1 cellular context compared by ENCODE assay signal in genomic region chr10:14074062-14074884, GRCh38.
A peak's percentile ranks its signal among the peaks of the same experiment; 100 is the strongest.
TF ChIP-seq lines count a peak whose summit lies in the region.

No MANE protein-coding gene starts in this region.

TF ChIP-seq in HEK293, 187 proteins besides CTCF, POLR2A, EP300 and RAD21 (continued from another document and continues in another):
- TF ChIP-seq, protein P1, sequence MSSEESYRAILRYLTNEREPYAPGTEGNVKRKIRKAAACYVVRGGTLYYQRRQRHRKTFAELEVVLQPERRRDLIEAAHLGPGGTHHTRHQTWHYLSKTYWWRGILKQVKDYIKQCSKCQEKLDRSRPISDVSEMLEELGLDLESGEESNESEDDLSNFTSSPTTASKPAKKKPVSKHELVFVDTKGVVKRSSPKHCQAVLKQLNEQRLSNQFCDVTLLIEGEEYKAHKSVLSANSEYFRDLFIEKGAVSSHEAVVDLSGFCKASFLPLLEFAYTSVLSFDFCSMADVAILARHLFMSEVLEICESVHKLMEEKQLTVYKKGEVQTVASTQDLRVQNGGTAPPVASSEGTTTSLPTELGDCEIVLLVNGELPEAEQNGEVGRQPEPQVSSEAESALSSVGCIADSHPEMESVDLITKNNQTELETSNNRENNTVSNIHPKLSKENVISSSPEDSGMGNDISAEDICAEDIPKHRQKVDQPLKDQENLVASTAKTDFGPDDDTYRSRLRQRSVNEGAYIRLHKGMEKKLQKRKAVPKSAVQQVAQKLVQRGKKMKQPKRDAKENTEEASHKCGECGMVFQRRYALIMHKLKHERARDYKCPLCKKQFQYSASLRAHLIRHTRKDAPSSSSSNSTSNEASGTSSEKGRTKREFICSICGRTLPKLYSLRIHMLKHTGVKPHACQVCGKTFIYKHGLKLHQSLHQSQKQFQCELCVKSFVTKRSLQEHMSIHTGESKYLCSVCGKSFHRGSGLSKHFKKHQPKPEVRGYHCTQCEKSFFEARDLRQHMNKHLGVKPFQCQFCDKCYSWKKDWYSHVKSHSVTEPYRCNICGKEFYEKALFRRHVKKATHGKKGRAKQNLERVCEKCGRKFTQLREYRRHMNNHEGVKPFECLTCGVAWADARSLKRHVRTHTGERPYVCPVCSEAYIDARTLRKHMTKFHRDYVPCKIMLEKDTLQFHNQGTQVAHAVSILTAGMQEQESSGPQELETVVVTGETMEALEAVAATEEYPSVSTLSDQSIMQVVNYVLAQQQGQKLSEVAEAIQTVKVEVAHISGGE (tag by site-specific recombination; conservative IDR thresholded peaks at IDR 0.05; ENCODE audit: low read depth), result no peak
- 0 out of 2 replicates have a peak, but pooled peaks have one; percentile 20 for TF ChIP-seq PBX3 (CRISPR knock-in tag; IDR thresholded peaks at IDR 0.05)
- no peak for TF ChIP-seq GLI2 (tag by site-specific recombination; IDR thresholded peaks at IDR 0.05; ENCODE audit: borderline replicate concordance, low read depth)
- TF ChIP-seq, protein P2, sequence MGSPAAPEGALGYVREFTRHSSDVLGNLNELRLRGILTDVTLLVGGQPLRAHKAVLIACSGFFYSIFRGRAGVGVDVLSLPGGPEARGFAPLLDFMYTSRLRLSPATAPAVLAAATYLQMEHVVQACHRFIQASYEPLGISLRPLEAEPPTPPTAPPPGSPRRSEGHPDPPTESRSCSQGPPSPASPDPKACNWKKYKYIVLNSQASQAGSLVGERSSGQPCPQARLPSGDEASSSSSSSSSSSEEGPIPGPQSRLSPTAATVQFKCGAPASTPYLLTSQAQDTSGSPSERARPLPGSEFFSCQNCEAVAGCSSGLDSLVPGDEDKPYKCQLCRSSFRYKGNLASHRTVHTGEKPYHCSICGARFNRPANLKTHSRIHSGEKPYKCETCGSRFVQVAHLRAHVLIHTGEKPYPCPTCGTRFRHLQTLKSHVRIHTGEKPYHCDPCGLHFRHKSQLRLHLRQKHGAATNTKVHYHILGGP (tag by site-specific recombination; IDR thresholded peaks at IDR 0.05), result no peak
- no peak for TF ChIP-seq AEBP2 (tag by site-specific recombination; IDR thresholded peaks at IDR 0.05; ENCODE audit: borderline replicate concordance)
- no peak for TF ChIP-seq ZNF701 (tag by site-specific recombination; IDR thresholded peaks at IDR 0.05)
- TF ChIP-seq ZNF792 (tag by site-specific recombination; IDR thresholded peaks at IDR 0.05), result no peak
- TF ChIP-seq KLF9 (tag by site-specific recombination; IDR thresholded peaks at IDR 0.05; ENCODE audit: low read depth), result 0 out of 2 replicates have a peak, but pooled peaks have one; percentile 29
- peak; percentile 55 for TF ChIP-seq ZNF366 (tag by site-specific recombination; conservative IDR thresholded peaks at IDR 0.05)
- peak; percentile 41; the same call in 1 of the 2 replicates for TF ChIP-seq ZFP69B (tag by site-specific recombination; IDR thresholded peaks at IDR 0.05)
- TF ChIP-seq INSM2 (tag by site-specific recombination; IDR thresholded peaks at IDR 0.05), result peak; percentile 72
- TF ChIP-seq, protein P3, sequence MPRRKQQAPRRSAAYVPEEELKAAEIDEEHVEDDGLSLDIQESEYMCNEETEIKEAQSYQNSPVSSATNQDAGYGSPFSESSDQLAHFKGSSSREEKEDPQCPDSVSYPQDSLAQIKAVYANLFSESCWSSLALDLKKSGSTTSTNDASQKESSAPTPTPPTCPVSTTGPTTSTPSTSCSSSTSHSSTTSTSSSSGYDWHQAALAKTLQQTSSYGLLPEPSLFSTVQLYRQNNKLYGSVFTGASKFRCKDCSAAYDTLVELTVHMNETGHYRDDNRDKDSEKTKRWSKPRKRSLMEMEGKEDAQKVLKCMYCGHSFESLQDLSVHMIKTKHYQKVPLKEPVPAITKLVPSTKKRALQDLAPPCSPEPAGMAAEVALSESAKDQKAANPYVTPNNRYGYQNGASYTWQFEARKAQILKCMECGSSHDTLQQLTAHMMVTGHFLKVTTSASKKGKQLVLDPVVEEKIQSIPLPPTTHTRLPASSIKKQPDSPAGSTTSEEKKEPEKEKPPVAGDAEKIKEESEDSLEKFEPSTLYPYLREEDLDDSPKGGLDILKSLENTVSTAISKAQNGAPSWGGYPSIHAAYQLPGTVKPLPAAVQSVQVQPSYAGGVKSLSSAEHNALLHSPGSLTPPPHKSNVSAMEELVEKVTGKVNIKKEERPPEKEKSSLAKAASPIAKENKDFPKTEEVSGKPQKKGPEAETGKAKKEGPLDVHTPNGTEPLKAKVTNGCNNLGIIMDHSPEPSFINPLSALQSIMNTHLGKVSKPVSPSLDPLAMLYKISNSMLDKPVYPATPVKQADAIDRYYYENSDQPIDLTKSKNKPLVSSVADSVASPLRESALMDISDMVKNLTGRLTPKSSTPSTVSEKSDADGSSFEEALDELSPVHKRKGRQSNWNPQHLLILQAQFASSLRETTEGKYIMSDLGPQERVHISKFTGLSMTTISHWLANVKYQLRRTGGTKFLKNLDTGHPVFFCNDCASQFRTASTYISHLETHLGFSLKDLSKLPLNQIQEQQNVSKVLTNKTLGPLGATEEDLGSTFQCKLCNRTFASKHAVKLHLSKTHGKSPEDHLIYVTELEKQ (tag by site-specific recombination; IDR thresholded peaks at IDR 0.05; ENCODE audit: borderline replicate concordance), result peak; percentile 40; the same call in 1 of the 2 replicates
- TF ChIP-seq ZNF48 (tag by site-specific recombination; IDR thresholded peaks at IDR 0.05), result no peak
- peak; percentile 97 for TF ChIP-seq GFI1B (tag by site-specific recombination; IDR thresholded peaks at IDR 0.05)
- no peak for TF ChIP-seq ZBTB20 (tag by site-specific recombination; IDR thresholded peaks at IDR 0.05)
- TF ChIP-seq ZNF555 (tag by site-specific recombination; conservative IDR thresholded peaks at IDR 0.05), result no peak
- TF ChIP-seq ZIC2 (tag by site-specific recombination; IDR thresholded peaks at IDR 0.05), result peak; percentile 98
- TF ChIP-seq ZNF404 (tag by site-specific recombination; IDR thresholded peaks at IDR 0.05), result no peak
- TF ChIP-seq ZBTB17 (tag by site-specific recombination; IDR thresholded peaks at IDR 0.05), result peak; percentile 88
- peak; percentile 42; the same call in 1 of the 2 replicates for TF ChIP-seq KLF10 (tag by site-specific recombination; IDR thresholded peaks at IDR 0.05)
- no peak for TF ChIP-seq ZNF791 (tag by site-specific recombination; IDR thresholded peaks at IDR 0.05)
- no peak for TF ChIP-seq ZNF112 (tag by site-specific recombination; IDR thresholded peaks at IDR 0.05)
- no peak for TF ChIP-seq ZNF521 (tag by site-specific recombination; IDR thresholded peaks at IDR 0.05)
- TF ChIP-seq ZNF629 (tag by site-specific recombination; IDR thresholded peaks at IDR 0.05), result peak; percentile 83
- TF ChIP-seq KLF8 (tag by site-specific recombination; IDR thresholded peaks at IDR 0.05), result no peak; the same call in 1 of the 2 replicates
- TF ChIP-seq OSR2 (tag by site-specific recombination; IDR thresholded peaks at IDR 0.05), result 0 out of 2 replicates have a peak, but pooled peaks have one; percentile 30
- no peak for TF ChIP-seq SETDB1 (IDR thresholded peaks at IDR 0.05; ENCODE audit: insufficient read length, low read length)
- TF ChIP-seq PATZ1 (tag by site-specific recombination; IDR thresholded peaks at IDR 0.05), result peak; percentile 34
- TF ChIP-seq ZNF768 (tag by site-specific recombination; IDR thresholded peaks at IDR 0.05), result no peak
- TF ChIP-seq ZNF830 (tag by site-specific recombination; IDR thresholded peaks at IDR 0.05; ENCODE audit: low read depth), result no peak
- TF ChIP-seq ZNF302 (tag by site-specific recombination; IDR thresholded peaks at IDR 0.05; ENCODE audit: low read depth), result no peak
- TF ChIP-seq ZNF76 (tag by site-specific recombination; IDR thresholded peaks at IDR 0.05; ENCODE audit: borderline replicate concordance, low read depth), result peak; percentile 11; the same call in 1 of the 2 replicates
- TF ChIP-seq ZNF501 (tag by site-specific recombination; IDR thresholded peaks at IDR 0.05), result peak; percentile 62; the same call in 1 of the 2 replicates
- TF ChIP-seq ZXDB (tag by site-specific recombination; IDR thresholded peaks at IDR 0.05), result peak; percentile 68
- TF ChIP-seq ZNF140 (tag by site-specific recombination; IDR thresholded peaks at IDR 0.05), result no peak
- TF ChIP-seq ZFP37 (tag by site-specific recombination; IDR thresholded peaks at IDR 0.05), result no peak
- peak; percentile 66; the same call in 1 of the 2 replicates for TF ChIP-seq ZNF423 (tag by site-specific recombination; IDR thresholded peaks at IDR 0.05)
- TF ChIP-seq ZNF416 (tag by site-specific recombination; IDR thresholded peaks at IDR 0.05), result no peak
- TF ChIP-seq ZNF561 (tag by site-specific recombination; IDR thresholded peaks at IDR 0.05; ENCODE audit: borderline replicate concordance), result peak; percentile 72; the same call in 1 of the 2 replicates
- no peak for TF ChIP-seq ZNF548 (tag by site-specific recombination; IDR thresholded peaks at IDR 0.05)
- peak; percentile 63; the same call in 1 of the 2 replicates for TF ChIP-seq BCL11A (tag by site-specific recombination; IDR thresholded peaks at IDR 0.05; ENCODE audit: low read depth)
- no peak for TF ChIP-seq ZNF174 (tag by site-specific recombination; IDR thresholded peaks at IDR 0.05)
- peak; percentile 51 for TF ChIP-seq ZBTB8A (tag by site-specific recombination; IDR thresholded peaks at IDR 0.05)
- no peak for TF ChIP-seq WT1 (tag by site-specific recombination; IDR thresholded peaks at IDR 0.05)
- TF ChIP-seq ZNF488 (tag by site-specific recombination; IDR thresholded peaks at IDR 0.05), result no peak
- no peak for TF ChIP-seq ZNF18 (tag by site-specific recombination; IDR thresholded peaks at IDR 0.05)
- TF ChIP-seq ZNF558 (tag by site-specific recombination; IDR thresholded peaks at IDR 0.05), result peak; percentile 77
